Comparison of ENCODE assay signal across 8 cellular contexts in genomic region chr1:209675567-209676154, GRCh38. TPM values are rescaled to one million over a fixed set of nuclear protein-coding genes. Genes with fewer than 3 reads are reported as not detected.
DNase-seq lines count a peak whose midpoint lies in the region; ATAC-seq and TF ChIP-seq lines count a peak whose summit lies in the region.

No MANE protein-coding gene starts in this region.

- peaks cover 13 to 71% of the 10 kb centered on the region in 2 donors for H3K27me3 Mint-ChIP-seq in CD8-positive, alpha-beta memory T cell

- H3K9me2 ChIP-seq in MM.1S (replicated peaks; ENCODE audit: insufficient read depth, low read length), result no peaks in the 10 kb centered on the region

- no peaks in the 10 kb centered on the region for H3K9me3 ChIP-seq in CD8-positive, alpha-beta memory T cell (ENCODE audit: low read length)
- H3K9me3 ChIP-seq in MM.1S (replicated peaks; ENCODE audit: insufficient read depth, low read length), result no peaks in the 10 kb centered on the region

- CTCF ChIA-PET in CD8-positive, alpha-beta memory T cell (lab: Charles Lee), result interaction anchor here (0.7 kb wide), 1 partner anchor 106 kb away, joined by 3 read pairs; no protein-coding TSS in a partner anchor

- peaks cover 25% of the 10 kb centered on the region for H3K4me1 ChIP-seq in CD8-positive, alpha-beta memory T cell (ENCODE audit: insufficient read depth, low read length)
- H3K4me1 ChIP-seq in MM.1S (ENCODE audit: low read length), result peaks cover 35% of the 10 kb centered on the region

- H4K20me1 ChIP-seq in MM.1S (ENCODE audit: insufficient read depth, low read length), result no peaks in the 10 kb centered on the region

- H3K9ac ChIP-seq in MM.1S (ENCODE audit: low read length), result no peak overlapping the region

- H3K27ac ChIP-seq in CD8-positive, alpha-beta memory T cell (ENCODE audit: low read depth, low read length), result no peak overlapping the region
- H3K27ac ChIP-seq in cingulate gyrus (ENCODE audit: low read depth, low read length) (peak overlapping the region; percentile 0), layer of hippocampus (ENCODE audit: low read depth, low read length) (peak overlapping the region; percentile 10), MM.1S (ENCODE audit: low read length) (no peak overlapping the region)

- peaks cover 28 to 41% (median 41%) of the 10 kb centered on the region in 3 donors for H3K4me1 Mint-ChIP-seq in CD8-positive, alpha-beta memory T cell

- H2AFZ ChIP-seq in MM.1S (ENCODE audit: low read length), result no peak overlapping the region

- peaks cover 0 to 4% (median 0%) of the 10 kb centered on the region in 3 donors for H3K36me3 Mint-ChIP-seq in CD8-positive, alpha-beta memory T cell

- H3K27me3 ChIP-seq in CD8-positive, alpha-beta memory T cell (ENCODE audit: insufficient read depth, low read length, poor library complexity, severe bottlenecking), result peaks cover 9% of the 10 kb centered on the region
- no peaks in the 10 kb centered on the region for H3K27me3 ChIP-seq in layer of hippocampus (ENCODE audit: control insufficient read depth, insufficient read depth, low read length)
- no peaks in the 10 kb centered on the region for H3K27me3 ChIP-seq in MM.1S (replicated peaks; ENCODE audit: insufficient read depth, low read length)

- H3K4me2 ChIP-seq in MM.1S (ENCODE audit: low read depth, low read length), result no peak overlapping the region

- peak overlapping the region in 6 of 7 donors; percentile 46 to 84 (median 67) for H3K4me3 Mint-ChIP-seq in CD8-positive, alpha-beta memory T cell

- H3K79me2 ChIP-seq in MM.1S (ENCODE audit: low read length), result no peaks in the 10 kb centered on the region

- no peak for TF ChIP-seq CTCF in MM.1S (IDR thresholded peaks at IDR 0.05; ENCODE audit: low read length)

- H3K36me3 ChIP-seq in CD8-positive, alpha-beta memory T cell (ENCODE audit: insufficient read depth, low read length), result no peaks in the 10 kb centered on the region
- H3K36me3 ChIP-seq in MM.1S (replicated peaks; ENCODE audit: insufficient read depth, low read length), result no peaks in the 10 kb centered on the region

- peak overlapping the region in 2 of 8 donors; percentile 12 to 78 for H3K27ac Mint-ChIP-seq in CD8-positive, alpha-beta memory T cell

- POLR2A ChIA-PET in CD8-positive, alpha-beta memory T cell (lab: Charles Lee), result no interaction called here

- H3K9me3 Mint-ChIP-seq in CD8-positive, alpha-beta memory T cell, result no peaks in the 10 kb centered on the region

- DNase-seq in CD8-positive, alpha-beta memory T cell, result no peak
- DNase-seq in NCI-H345 (lab: John Stamatoyannopoulos, UW), result peak; percentile 39
- peak; percentile 21 for DNase-seq in stimulated activated naive CD8-positive, alpha-beta T cell treated with anti-CD3 and anti-CD28 coated beads, Interleukin-15, Interleukin-2, amounts not matched to agents 100 U/mL and 50 U/mL, for 24 hours
- no peak for DNase-seq in MM.1S

- peaks cover 17% of the 10 kb centered on the region for H3F3A ChIP-seq in MM.1S (ENCODE audit: insufficient read depth, low read length)

- ATAC-seq in stimulated activated naive CD8-positive, alpha-beta T cell treated with anti-CD3 and anti-CD28 coated beads, Interleukin-15, Interleukin-2, amounts not matched to agents 100 U/mL and 50 U/mL, for 24 hours, result no peak
- ATAC-seq in HG02970 (IDR thresholded peaks at IDR 0.05; ENCODE audit: low FRiP score, unreplicated experiment), result no peak
- no peak for ATAC-seq in HG03108 (IDR thresholded peaks at IDR 0.05; ENCODE audit: unreplicated experiment)

- peak overlapping the region; percentile 46 for H3K4me3 ChIP-seq in CD8-positive, alpha-beta memory T cell (ENCODE audit: low read length)
- H3K4me3 ChIP-seq in MM.1S (ENCODE audit: low read length), result no peak overlapping the region

RNA-seq across cellular contexts. Expression of gene G0S2, which starts 0.4 kb away (rescaled TPM):
- 1 to 10 TPM; 3.8 to 4.5 TPM for total RNA-seq in CD8-positive, alpha-beta memory T cell
- not detected for polyA plus RNA-seq in CD8-positive, alpha-beta memory T cell

RNA-seq across cellular contexts. Expression of gene LAMB3, which starts 23.4 kb away (rescaled TPM):
- 1 to 10 TPM in 1 of 2 experiments, under 1 TPM in 1; 0.92 to 1.3 TPM for total RNA-seq in CD8-positive, alpha-beta memory T cell
- 0.28 TPM for polyA plus RNA-seq in CD8-positive, alpha-beta memory T cell

RNA-seq across cellular contexts. Expression of gene HSD11B1, which starts 29.0 kb away (rescaled TPM):
- under 1 TPM; 0.59 to 0.80 TPM for total RNA-seq in CD8-positive, alpha-beta memory T cell
- polyA plus RNA-seq in CD8-positive, alpha-beta memory T cell, result 0.30 TPM

Comparison
In these comparisons a context has a peak if more than half of its experiments do, and no peak if none do; other contexts are left out.
1. DNase-seq: peak in NCI-H345 (single experiment) and stimulated activated naive CD8-positive, alpha-beta T cell treated with anti-CD3 and anti-CD28 coated beads, Interleukin-15, Interleukin-2, amounts not matched to agents 100 U/mL and 50 U/mL, for 24 hours (single experiment); none in CD8-positive, alpha-beta memory T cell (0 of 5) and MM.1S (single experiment).
2. H3K27ac ChIP-seq: peak in cingulate gyrus (single experiment) and layer of hippocampus (single experiment); none in CD8-positive, alpha-beta memory T cell (single experiment) and MM.1S (single experiment).